In the genomic region with DNA sequence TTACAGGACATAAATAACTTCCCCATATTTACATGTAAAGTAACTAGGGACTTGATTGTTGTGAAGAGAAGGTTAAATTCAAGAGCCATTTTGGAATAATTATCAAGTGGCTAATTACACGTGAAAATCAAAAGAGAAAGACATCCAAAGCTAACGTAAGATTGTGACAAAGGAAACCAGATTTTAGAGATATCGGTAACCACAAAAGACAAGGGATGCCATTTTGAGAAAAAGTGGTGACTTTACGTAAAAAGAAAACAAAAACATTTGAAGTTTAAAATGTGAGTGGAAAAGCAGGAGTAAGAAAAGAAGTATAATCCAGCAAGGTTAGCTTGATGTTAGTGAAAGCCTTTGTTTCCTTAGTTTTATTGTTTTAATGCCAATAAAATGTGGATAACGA, we compare ENCODE assay signal across 17 cellular contexts. TPM values are rescaled to one million over a fixed set of nuclear protein-coding genes. Genes with fewer than 3 reads are reported as not detected.
DNase-seq lines count a peak whose midpoint lies in the region; ATAC-seq and TF ChIP-seq lines count a peak whose summit lies in the region.
"Had no signal": no experiment of that assay in that cellular context is flagged by ENCODE, and none has a peak within 500 bp of the region (broad histone marks: within the 10 kb centered on the region; RNA-seq: fewer than 3 reads in every experiment).

No MANE protein-coding gene starts in this region.

- no peak overlapping the region for H3K27ac Mint-ChIP-seq in activated CD8-positive, alpha-beta T cell treated with anti-CD3 and anti-CD28 coated beads, Interleukin-2, amount 10 ng/mL, durations not matched to agents 7 days and 5 days
- no peak overlapping the region for H3K27ac Mint-ChIP-seq in activated CD8-positive, alpha-beta T cell treated with anti-CD3 and anti-CD28 coated beads for 36 hours
- no peak overlapping the region for H3K27ac Mint-ChIP-seq in activated T-helper 2 cell treated with anti-CD3 and anti-CD28 coated beads, Interferon-gamma antibody, Interleukin-2, Interleukin-4, amounts not matched to agents 10 μg/mL and 5 μg/mL and 100 μg/mL, durations not matched to agents 14 hours and 24 hours and 36 hours
- H3K27ac Mint-ChIP-seq in naive thymus-derived CD4-positive, alpha-beta T cell, result peak overlapping the region in 4 of 9 donors; percentile 1 to 45 (median 19)

- H3K27me3 Mint-ChIP-seq in activated CD8-positive, alpha-beta T cell treated with anti-CD3 and anti-CD28 coated beads, Interleukin-2, amount 10 ng/mL, durations not matched to agents 7 days and 5 days (ENCODE audit: low read depth), result no peaks in the 10 kb centered on the region
- no peaks in the 10 kb centered on the region for H3K27me3 Mint-ChIP-seq in activated CD8-positive, alpha-beta T cell treated with anti-CD3 and anti-CD28 coated beads for 36 hours
- peaks cover 7% of the 10 kb centered on the region for H3K27me3 Mint-ChIP-seq in activated T-helper 2 cell treated with anti-CD3 and anti-CD28 coated beads, Interferon-gamma antibody, Interleukin-2, Interleukin-4, amounts not matched to agents 10 μg/mL and 5 μg/mL and 100 μg/mL, durations not matched to agents 14 hours and 24 hours and 36 hours (ENCODE audit: low read depth)
- peaks cover 0 to 11% (median 2%) of the 10 kb centered on the region in 5 donors for H3K27me3 Mint-ChIP-seq in naive thymus-derived CD4-positive, alpha-beta T cell

- no peak overlapping the region for H3K4me3 Mint-ChIP-seq in activated CD8-positive, alpha-beta T cell treated with anti-CD3 and anti-CD28 coated beads, Interleukin-2, amount 10 ng/mL, durations not matched to agents 7 days and 5 days
- no peak overlapping the region for H3K4me3 Mint-ChIP-seq in activated CD8-positive, alpha-beta T cell treated with anti-CD3 and anti-CD28 coated beads for 36 hours
- peak overlapping the region; percentile 19 for H3K4me3 Mint-ChIP-seq in activated T-helper 2 cell treated with anti-CD3 and anti-CD28 coated beads, Interferon-gamma antibody, Interleukin-2, Interleukin-4, amounts not matched to agents 10 μg/mL and 5 μg/mL and 100 μg/mL, durations not matched to agents 14 hours and 24 hours and 36 hours (ENCODE audit: low read depth)
- peak overlapping the region in 7 of 10 donors; percentile 4 to 74 (median 43) for H3K4me3 Mint-ChIP-seq in naive thymus-derived CD4-positive, alpha-beta T cell

- H3K9me3 ChIP-seq in naive thymus-derived CD4-positive, alpha-beta T cell (ENCODE audit: control insufficient read depth in 2 of 3, low read length in 3 of 3), result no peaks in the 10 kb centered on the region
- H3K9me3 ChIP-seq in breast epithelium, result no peaks in the 10 kb centered on the region
- H3K9me3 ChIP-seq: A549 had no signal

- H3K4me1 ChIP-seq in naive thymus-derived CD4-positive, alpha-beta T cell (ENCODE audit: control insufficient read depth in 2 of 2, insufficient read depth in 2 of 2, low read length in 2 of 2), result peaks cover 0 to 7% of the 10 kb centered on the region in 2 donors
- H3K4me1 ChIP-seq in breast epithelium, result no peaks in the 10 kb centered on the region
- H3K4me1 ChIP-seq: A549 had no signal

- CTCF ChIA-PET in activated CD8-positive, alpha-beta T cell treated with anti-CD3 and anti-CD28 coated beads, Interleukin-2, amount 10 ng/mL, durations not matched to agents 7 days and 5 days (lab: Charles Lee), result interaction anchor here (1.0 to 1.5 kb wide), 3 partner anchors 9 to 12 kb away, joined by 3 to 5 read pairs (median 3); no protein-coding TSS in a partner anchor
- CTCF ChIA-PET in activated CD8-positive, alpha-beta T cell treated with anti-CD3 and anti-CD28 coated beads for 36 hours (lab: Charles Lee), result interaction anchor here (1.4 to 1.5 kb wide), 2 partner anchors 10 to 12 kb away, joined by 4 to 5 read pairs; a partner anchor contains a TSS
- CTCF ChIA-PET in naive thymus-derived CD4-positive, alpha-beta T cell (lab: Charles Lee), result no interaction called here

- H3K27ac ChIP-seq in naive thymus-derived CD4-positive, alpha-beta T cell (ENCODE audit: low read depth, low read length), result no peak overlapping the region
- H3K27ac ChIP-seq in breast epithelium, result no peak overlapping the region
- H3K27ac ChIP-seq: A549 had no signal

- no peak for DNase-seq in activated CD8-positive, alpha-beta T cell treated with anti-CD3 and anti-CD28 coated beads, Interleukin-2, amount 10 ng/mL, durations not matched to agents 7 days and 5 days
- no peak for DNase-seq in activated CD8-positive, alpha-beta T cell treated with anti-CD3 and anti-CD28 coated beads for 36 hours
- DNase-seq in Jurkat, Clone E6-1 (ENCODE audit: low read depth, low spot score), result peak; percentile 64
- no peak for DNase-seq in activated T-helper 2 cell treated with anti-CD3 and anti-CD28 coated beads, Interferon-gamma antibody, Interleukin-2, Interleukin-4, amounts not matched to agents 10 μg/mL and 5 μg/mL and 100 μg/mL, durations not matched to agents 14 hours and 24 hours and 36 hours (ENCODE audit: low spot score)
- DNase-seq in naive thymus-derived CD4-positive, alpha-beta T cell, result peak in 6 of 9 donors; percentile 23 to 54 (median 47)
- DNase-seq in HT-29 (ENCODE audit: low spot score), result no peak
- no peak for DNase-seq in SW 1271 (lab: John Stamatoyannopoulos, UW)
- DNase-seq in breast epithelium (ENCODE audit: low spot score in 2 of 2), result no peak
- DNase-seq: C1 segment of cervical spinal cord, H7, MV-4-11, NCI-H1417, NCI-H187 treated with DMSO at 0.1 percent for 48 hours, NCI-H526 treated with DMSO at 0.1 percent for 48 hours, OCI-M1, SHP77 treated with DMSO at 0.1 percent for 48 hours had no signal

- POLR2A ChIA-PET in activated CD8-positive, alpha-beta T cell treated with anti-CD3 and anti-CD28 coated beads, Interleukin-2, amount 10 ng/mL, durations not matched to agents 7 days and 5 days (lab: Charles Lee), result interaction anchor here (0.6 to 0.7 kb wide), 2 partner anchors 8 to 11 kb away, joined by 3 read pairs; a partner anchor contains a TSS
- POLR2A ChIA-PET in activated CD8-positive, alpha-beta T cell treated with anti-CD3 and anti-CD28 coated beads for 36 hours (lab: Charles Lee), result no interaction called here
- POLR2A ChIA-PET in naive thymus-derived CD4-positive, alpha-beta T cell (lab: Charles Lee), result no interaction called here

- no peak for TF ChIP-seq POLR2A in breast epithelium (IDR thresholded peaks at IDR 0.05)

- no peaks in the 10 kb centered on the region for H3K36me3 Mint-ChIP-seq in activated CD8-positive, alpha-beta T cell treated with anti-CD3 and anti-CD28 coated beads, Interleukin-2, amount 10 ng/mL, durations not matched to agents 7 days and 5 days (ENCODE audit: low read depth)
- no peaks in the 10 kb centered on the region for H3K36me3 Mint-ChIP-seq in activated CD8-positive, alpha-beta T cell treated with anti-CD3 and anti-CD28 coated beads for 36 hours (ENCODE audit: low read depth)
- no peaks in the 10 kb centered on the region for H3K36me3 Mint-ChIP-seq in activated T-helper 2 cell treated with anti-CD3 and anti-CD28 coated beads, Interferon-gamma antibody, Interleukin-2, Interleukin-4, amounts not matched to agents 10 μg/mL and 5 μg/mL and 100 μg/mL, durations not matched to agents 14 hours and 24 hours and 36 hours (ENCODE audit: low read depth)
- H3K36me3 Mint-ChIP-seq in naive thymus-derived CD4-positive, alpha-beta T cell, result no peaks in the 10 kb centered on the region

- intact Hi-C loops in activated CD8-positive, alpha-beta T cell treated with anti-CD3 and anti-CD28 coated beads for 36 hours (cut with micrococcal nuclease), result no loop called here
- intact Hi-C loops in activated T-helper 2 cell treated with anti-CD3 and anti-CD28 coated beads, Interferon-gamma antibody, Interleukin-2, Interleukin-4, amounts not matched to agents 10 μg/mL and 5 μg/mL and 100 μg/mL, durations not matched to agents 14 hours and 24 hours and 36 hours (cut with micrococcal nuclease), result no loop called here
- intact Hi-C loops in naive thymus-derived CD4-positive, alpha-beta T cell (cut with micrococcal nuclease), result no loop called here
- intact Hi-C loops in breast epithelium (cut with DNase I; ENCODE audit: low total_unique reads), result no loop called here

- no peak overlapping the region for H3K4me3 ChIP-seq in Jurkat, Clone E6-1 (ENCODE audit: low read length)
- H3K4me3 ChIP-seq in naive thymus-derived CD4-positive, alpha-beta T cell (ENCODE audit: low read length), result no peak overlapping the region
- no peak overlapping the region for H3K4me3 ChIP-seq in breast epithelium
- H3K4me3 ChIP-seq: A549 had no signal

- H3K4me1 Mint-ChIP-seq in activated CD8-positive, alpha-beta T cell treated with anti-CD3 and anti-CD28 coated beads, Interleukin-2, amount 10 ng/mL, durations not matched to agents 7 days and 5 days (ENCODE audit: low read depth), result peaks cover 28% of the 10 kb centered on the region
- H3K4me1 Mint-ChIP-seq in activated CD8-positive, alpha-beta T cell treated with anti-CD3 and anti-CD28 coated beads for 36 hours (ENCODE audit: low read depth), result peaks cover 10% of the 10 kb centered on the region
- H3K4me1 Mint-ChIP-seq in activated T-helper 2 cell treated with anti-CD3 and anti-CD28 coated beads, Interferon-gamma antibody, Interleukin-2, Interleukin-4, amounts not matched to agents 10 μg/mL and 5 μg/mL and 100 μg/mL, durations not matched to agents 14 hours and 24 hours and 36 hours (ENCODE audit: low read depth), result peaks cover 26% of the 10 kb centered on the region
- peaks cover 2 to 24% (median 10%) of the 10 kb centered on the region in 7 donors for H3K4me1 Mint-ChIP-seq in naive thymus-derived CD4-positive, alpha-beta T cell

- TF ChIP-seq CTCF in activated CD8-positive, alpha-beta T cell treated with anti-CD3 and anti-CD28 coated beads for 36 hours (IDR thresholded peaks at IDR 0.05), result no peak
- TF ChIP-seq CTCF in breast epithelium (IDR thresholded peaks at IDR 0.05), result no peak

- peak; percentile 15 for ATAC-seq in activated CD8-positive, alpha-beta T cell treated with anti-CD3 and anti-CD28 coated beads, Interleukin-2, amount 10 ng/mL, durations not matched to agents 7 days and 5 days
- no peak for ATAC-seq in activated CD8-positive, alpha-beta T cell treated with anti-CD3 and anti-CD28 coated beads for 36 hours
- no peak for ATAC-seq in naive thymus-derived CD4-positive, alpha-beta T cell
- ATAC-seq: A549 had no signal

- H3K9me3 Mint-ChIP-seq in activated CD8-positive, alpha-beta T cell treated with anti-CD3 and anti-CD28 coated beads, Interleukin-2, amount 10 ng/mL, durations not matched to agents 7 days and 5 days (ENCODE audit: insufficient read depth), result no peaks in the 10 kb centered on the region
- H3K9me3 Mint-ChIP-seq in activated CD8-positive, alpha-beta T cell treated with anti-CD3 and anti-CD28 coated beads for 36 hours, result no peaks in the 10 kb centered on the region
- no peaks in the 10 kb centered on the region for H3K9me3 Mint-ChIP-seq in activated T-helper 2 cell treated with anti-CD3 and anti-CD28 coated beads, Interferon-gamma antibody, Interleukin-2, Interleukin-4, amounts not matched to agents 10 μg/mL and 5 μg/mL and 100 μg/mL, durations not matched to agents 14 hours and 24 hours and 36 hours
- peaks cover 0 to 2% (median 0%) of the 10 kb centered on the region in 11 donors for H3K9me3 Mint-ChIP-seq in naive thymus-derived CD4-positive, alpha-beta T cell

- no peaks in the 10 kb centered on the region for H3K36me3 ChIP-seq in naive thymus-derived CD4-positive, alpha-beta T cell (ENCODE audit: control insufficient read depth in 2 of 3, insufficient read depth in 3 of 3, low read length in 3 of 3)
- H3K36me3 ChIP-seq in breast epithelium, result peaks cover 6% of the 10 kb centered on the region

- no peaks in the 10 kb centered on the region for H3K27me3 ChIP-seq in naive thymus-derived CD4-positive, alpha-beta T cell (ENCODE audit: control insufficient read depth in 2 of 2, insufficient read depth in 2 of 2, low read length in 2 of 2)
- H3K27me3 ChIP-seq in breast epithelium, result no peaks in the 10 kb centered on the region

RNA-seq across cellular contexts. Expression of a gene that starts 10.9 kb away (rescaled TPM):
- 10 to 100 TPM; 15.7 to 16.9 TPM for total RNA-seq in activated CD8-positive, alpha-beta T cell treated with anti-CD3 and anti-CD28 coated beads, Interleukin-2, amount 10 ng/mL, durations not matched to agents 7 days and 5 days
- total RNA-seq in activated CD8-positive, alpha-beta T cell treated with anti-CD3 and anti-CD28 coated beads for 36 hours, result 10 to 100 TPM; 26.3 to 27.5 TPM
- polyA plus RNA-seq in Jurkat, Clone E6-1 (2012; ENCODE audit: insufficient read depth, insufficient read length), result 12.6 TPM
- total RNA-seq in activated T-helper 2 cell treated with anti-CD3 and anti-CD28 coated beads, Interferon-gamma antibody, Interleukin-2, Interleukin-4, amounts not matched to agents 10 μg/mL and 5 μg/mL and 100 μg/mL, durations not matched to agents 14 hours and 24 hours and 36 hours, result 21.7 and 22.5 TPM in 2 replicates
- total RNA-seq in naive thymus-derived CD4-positive, alpha-beta T cell, result 10 to 100 TPM; 16.8 to 26.3 (median 21.8) TPM
- polyA plus RNA-seq in naive thymus-derived CD4-positive, alpha-beta T cell, result 1 to 10 TPM; 4.8 to 7.0 TPM
- total RNA-seq in HT-29 (2014; rRNA removed; shearing (Covaris generic)), result 16.8 and 17.2 TPM in 2 replicates
- 10 to 100 TPM; 18.4 to 43.5 (median 34.7) TPM for total RNA-seq in breast epithelium

Comparison
In these comparisons a context has a peak if more than half of its experiments do, and no peak if none do; other contexts are left out.
1. DNase-seq: peak in Jurkat, Clone E6-1 (single experiment) and naive thymus-derived CD4-positive, alpha-beta T cell (6 of 9); none in activated CD8-positive, alpha-beta T cell treated with anti-CD3 and anti-CD28 coated beads, Interleukin-2, amount 10 ng/mL, durations not matched to agents 7 days and 5 days (single experiment), activated CD8-positive, alpha-beta T cell treated with anti-CD3 and anti-CD28 coated beads for 36 hours (single experiment), activated T-helper 2 cell treated with anti-CD3 and anti-CD28 coated beads, Interferon-gamma antibody, Interleukin-2, Interleukin-4, amounts not matched to agents 10 μg/mL and 5 μg/mL and 100 μg/mL, durations not matched to agents 14 hours and 24 hours and 36 hours (single experiment), HT-29 (single experiment), SW 1271 (0 of 2) and breast epithelium (0 of 2).
2. H3K4me3 Mint-ChIP-seq: peak in activated T-helper 2 cell treated with anti-CD3 and anti-CD28 coated beads, Interferon-gamma antibody, Interleukin-2, Interleukin-4, amounts not matched to agents 10 μg/mL and 5 μg/mL and 100 μg/mL, durations not matched to agents 14 hours and 24 hours and 36 hours (single experiment) and naive thymus-derived CD4-positive, alpha-beta T cell (7 of 10); none in activated CD8-positive, alpha-beta T cell treated with anti-CD3 and anti-CD28 coated beads, Interleukin-2, amount 10 ng/mL, durations not matched to agents 7 days and 5 days (single experiment) and activated CD8-positive, alpha-beta T cell treated with anti-CD3 and anti-CD28 coated beads for 36 hours (single experiment).